18 cellular contexts compared by ENCODE assay signal in genomic region chr10:106740-107139, GRCh38. TPM values are rescaled to one million over a fixed set of nuclear protein-coding genes. Genes with fewer than 3 reads are reported as not detected.
DNase-seq lines count a peak whose midpoint lies in the region; ATAC-seq lines count a peak whose summit lies in the region.
"Had no signal": no experiment of that assay in that cellular context is flagged by ENCODE, and none has a peak within 500 bp of the region (broad histone marks: within the 10 kb centered on the region; RNA-seq: fewer than 3 reads in every experiment).

No MANE protein-coding gene starts in this region.

- no peaks in the 10 kb centered on the region for H3K36me3 Mint-ChIP-seq in activated naive CD4-positive, alpha-beta T cell treated with anti-CD3 and anti-CD28 coated beads, Interleukin-2, amount 10 ng/mL, durations not matched to agents 7 days and 5 days
- no peaks in the 10 kb centered on the region for H3K36me3 Mint-ChIP-seq in activated naive CD4-positive, alpha-beta T cell treated with anti-CD3 and anti-CD28 coated beads for 36 hours (ENCODE audit: low read depth)
- no peaks in the 10 kb centered on the region for H3K36me3 Mint-ChIP-seq in activated T-helper 17 cell treated with anti-CD3 and anti-CD28 coated beads, Interleukin-2, amount 50 U/mL, for 72 hours (ENCODE audit: low read depth)
- H3K36me3 Mint-ChIP-seq: CD4-positive, alpha-beta memory T cell had no signal

- CTCF ChIA-PET in activated naive CD4-positive, alpha-beta T cell treated with anti-CD3 and anti-CD28 coated beads, Interleukin-2, amount 10 ng/mL, durations not matched to agents 7 days and 5 days (lab: Charles Lee) = no interaction called here
- CTCF ChIA-PET in activated naive CD4-positive, alpha-beta T cell treated with anti-CD3 and anti-CD28 coated beads for 36 hours (lab: Charles Lee) = no interaction called here

- DNase-seq in activated naive CD4-positive, alpha-beta T cell treated with anti-CD3 and anti-CD28 coated beads, Interleukin-2, amount 10 ng/mL, durations not matched to agents 7 days and 5 days = peak; percentile 38
- no peak for DNase-seq in activated naive CD4-positive, alpha-beta T cell treated with anti-CD3 and anti-CD28 coated beads for 36 hours
- DNase-seq in OCI-M1 (lab: John Stamatoyannopoulos, UW) (peak; percentile 87), hypothalamus (lab: John Stamatoyannopoulos, UW) (no peak), RPMI8226 (no peak)
- DNase-seq in stimulated activated CD4-positive, alpha-beta T cell treated with anti-CD3 and anti-CD28 coated beads, Interleukin-4, amount 100 ng/mL, for 4 hours = no peak
- DNase-seq: CD4-positive, alpha-beta memory T cell; GOT3; KG1; NCI-H1092; NCI-H1436 treated with DMSO at 0.1 percent for 48 hours; NCI-H2081; Peyer's patch had no signal

- peak overlapping the region; percentile 21 for H3K27ac Mint-ChIP-seq in activated naive CD4-positive, alpha-beta T cell treated with anti-CD3 and anti-CD28 coated beads, Interleukin-2, amount 10 ng/mL, durations not matched to agents 7 days and 5 days
- H3K27ac Mint-ChIP-seq in activated naive CD4-positive, alpha-beta T cell treated with anti-CD3 and anti-CD28 coated beads for 36 hours = no peak overlapping the region
- H3K27ac Mint-ChIP-seq in activated T-helper 17 cell treated with anti-CD3 and anti-CD28 coated beads, Interleukin-2, amount 50 U/mL, for 72 hours = peak overlapping the region; percentile 86
- H3K27ac Mint-ChIP-seq: CD4-positive, alpha-beta memory T cell had no signal

- no peaks in the 10 kb centered on the region for H3K27me3 Mint-ChIP-seq in activated naive CD4-positive, alpha-beta T cell treated with anti-CD3 and anti-CD28 coated beads, Interleukin-2, amount 10 ng/mL, durations not matched to agents 7 days and 5 days
- no peaks in the 10 kb centered on the region for H3K27me3 Mint-ChIP-seq in activated naive CD4-positive, alpha-beta T cell treated with anti-CD3 and anti-CD28 coated beads for 36 hours (ENCODE audit: low read depth)
- H3K27me3 Mint-ChIP-seq in activated T-helper 17 cell treated with anti-CD3 and anti-CD28 coated beads, Interleukin-2, amount 50 U/mL, for 72 hours = peaks cover 7% of the 10 kb centered on the region

- ATAC-seq in activated T-helper 17 cell treated with anti-CD3 and anti-CD28 coated beads, Interleukin-2, amount 50 U/mL, for 72 hours (replicated peaks) = peak; percentile 89
- ATAC-seq: HCT116, Right ventricle myocardium inferior had no signal

- peaks cover 3% of the 10 kb centered on the region for H3K9me3 Mint-ChIP-seq in activated naive CD4-positive, alpha-beta T cell treated with anti-CD3 and anti-CD28 coated beads, Interleukin-2, amount 10 ng/mL, durations not matched to agents 7 days and 5 days
- no peaks in the 10 kb centered on the region for H3K9me3 Mint-ChIP-seq in activated naive CD4-positive, alpha-beta T cell treated with anti-CD3 and anti-CD28 coated beads for 36 hours
- no peaks in the 10 kb centered on the region for H3K9me3 Mint-ChIP-seq in activated T-helper 17 cell treated with anti-CD3 and anti-CD28 coated beads, Interleukin-2, amount 50 U/mL, for 72 hours
- H3K9me3 Mint-ChIP-seq: CD4-positive, alpha-beta memory T cell had no signal

- no peak overlapping the region for H3K4me3 Mint-ChIP-seq in activated naive CD4-positive, alpha-beta T cell treated with anti-CD3 and anti-CD28 coated beads, Interleukin-2, amount 10 ng/mL, durations not matched to agents 7 days and 5 days
- no peak overlapping the region for H3K4me3 Mint-ChIP-seq in activated naive CD4-positive, alpha-beta T cell treated with anti-CD3 and anti-CD28 coated beads for 36 hours
- peak overlapping the region; percentile 40 for H3K4me3 Mint-ChIP-seq in activated T-helper 17 cell treated with anti-CD3 and anti-CD28 coated beads, Interleukin-2, amount 50 U/mL, for 72 hours
- H3K4me3 Mint-ChIP-seq: CD4-positive, alpha-beta memory T cell had no signal

- intact Hi-C loops in activated naive CD4-positive, alpha-beta T cell treated with anti-CD3 and anti-CD28 coated beads for 36 hours (cut with micrococcal nuclease) = no loop called here

- peaks cover 18% of the 10 kb centered on the region for H3K4me1 Mint-ChIP-seq in activated naive CD4-positive, alpha-beta T cell treated with anti-CD3 and anti-CD28 coated beads, Interleukin-2, amount 10 ng/mL, durations not matched to agents 7 days and 5 days
- H3K4me1 Mint-ChIP-seq in activated naive CD4-positive, alpha-beta T cell treated with anti-CD3 and anti-CD28 coated beads for 36 hours (ENCODE audit: low read depth) = peaks cover 2% of the 10 kb centered on the region
- peaks cover 8% of the 10 kb centered on the region for H3K4me1 Mint-ChIP-seq in activated T-helper 17 cell treated with anti-CD3 and anti-CD28 coated beads, Interleukin-2, amount 50 U/mL, for 72 hours

RNA-seq across cellular contexts. Expression of gene ZMYND11, which starts 28.5 kb away (rescaled TPM):
- 10 to 100 TPM; 10.1 to 11.0 TPM for total RNA-seq in activated naive CD4-positive, alpha-beta T cell treated with anti-CD3 and anti-CD28 coated beads for 36 hours
- total RNA-seq in activated T-helper 17 cell treated with anti-CD3 and anti-CD28 coated beads, Interleukin-2, amount 50 U/mL, for 72 hours = 10 to 100 TPM; 14.2 to 23.4 TPM

RNA-seq across cellular contexts. Expression of gene TUBB8, which starts 57.6 kb away (rescaled TPM):
- total RNA-seq in activated naive CD4-positive, alpha-beta T cell treated with anti-CD3 and anti-CD28 coated beads for 36 hours = not detected
- total RNA-seq in activated T-helper 17 cell treated with anti-CD3 and anti-CD28 coated beads, Interleukin-2, amount 50 U/mL, for 72 hours = not detected
- total RNA-seq: CD4-positive, alpha-beta memory T cell; NCI-H460; Peyer's patch; Right ventricle myocardium inferior; SK-MEL-5 had no signal

Comparison
In these comparisons a context has a peak if more than half of its experiments do, and no peak if none do; other contexts are left out.
1. DNase-seq: peak in activated naive CD4-positive, alpha-beta T cell treated with anti-CD3 and anti-CD28 coated beads, Interleukin-2, amount 10 ng/mL, durations not matched to agents 7 days and 5 days (single experiment) and OCI-M1 (single experiment); none in activated naive CD4-positive, alpha-beta T cell treated with anti-CD3 and anti-CD28 coated beads for 36 hours (single experiment), stimulated activated CD4-positive, alpha-beta T cell treated with anti-CD3 and anti-CD28 coated beads, Interleukin-4, amount 100 ng/mL, for 4 hours (0 of 2), hypothalamus (0 of 51) and RPMI8226 (single experiment).